1 cellular context compared by ENCODE assay signal in genomic region chr12:121581681-121582439, GRCh38.
A peak's percentile ranks its signal among the peaks of the same experiment; 100 is the strongest.
TF ChIP-seq lines count a peak whose summit lies in the region.

No MANE protein-coding gene starts in this region.

TF ChIP-seq in GM12878, 131 proteins besides CTCF, POLR2A, EP300 and RAD21 (continued from another document):
- peak; percentile 43; the same call in 1 of the 2 replicates for TF ChIP-seq ATF3 (IDR thresholded peaks at IDR 0.05; ENCODE audit: borderline replicate concordance, extremely low read depth, low read depth, low read length)
- TF ChIP-seq MXI1 (IDR thresholded peaks at IDR 0.05; ENCODE audit: low read depth, low read length): no peak
- TF ChIP-seq ZBTB33 (IDR thresholded peaks at IDR 0.05): peak; percentile 44; the same call in 1 of the 2 replicates
- no peak for TF ChIP-seq NRF1 (conservative IDR thresholded peaks at IDR 0.05; ENCODE audit: low read depth, low read length)
- TF ChIP-seq ZNF592 (IDR thresholded peaks at IDR 0.05): no peak
- TF ChIP-seq BHLHE40 (IDR thresholded peaks at IDR 0.05; ENCODE audit: borderline replicate concordance in 1 of 2, low read depth in 2 of 2, low read length in 1 of 2): peak; percentile 20 to 34; a peak in 2 of 4 replicates
- no peak for TF ChIP-seq TAF1 (IDR thresholded peaks at IDR 0.05; ENCODE audit: borderline replicate concordance, low read depth, low read length)
- no peak for TF ChIP-seq SUZ12 (IDR thresholded peaks at IDR 0.05; ENCODE audit: unreplicated experiment)
- 0 out of 2 replicates have a peak, but pooled peaks have one; percentile 2 for TF ChIP-seq RUNX3 (IDR thresholded peaks at IDR 0.05; ENCODE audit: low read length)
- TF ChIP-seq USF2 (IDR thresholded peaks at IDR 0.05; ENCODE audit: borderline replicate concordance, low read depth, low read length): no peak
